In the genomic region with DNA sequence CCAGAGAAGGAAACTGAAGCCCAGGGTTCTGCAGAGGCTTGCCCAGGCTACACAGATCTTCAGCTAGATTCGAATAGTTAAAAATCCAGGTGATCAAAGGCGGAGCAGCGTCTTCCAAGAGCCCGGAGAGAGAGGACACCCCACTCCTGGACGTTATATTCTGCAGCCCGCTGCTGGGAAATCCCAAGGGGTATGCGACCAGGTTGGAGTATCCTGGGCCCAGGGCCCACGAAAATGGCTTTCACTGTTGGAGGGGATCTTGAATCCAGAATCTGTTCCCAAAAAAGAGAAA, we compare ENCODE assay signal across 18 cellular contexts.
"Had no signal": no experiment of that assay in that cellular context is flagged by ENCODE, and none has a peak within 500 bp of the region (broad histone marks: within the 10 kb centered on the region; RNA-seq: fewer than 3 reads in every experiment).

No MANE protein-coding gene starts in this region.

- H3K4me1 Mint-ChIP-seq: activated CD4-positive, alpha-beta memory T cell treated with anti-CD3 and anti-CD28 coated beads, Interleukin-2, amount 10 ng/mL, durations not matched to agents 7 days and 5 days; activated CD8-positive, alpha-beta memory T cell treated with anti-CD3 and anti-CD28 coated beads, Interleukin-2, amount 10 ng/mL, durations not matched to agents 7 days and 5 days; activated naive CD4-positive, alpha-beta T cell treated with anti-CD3 and anti-CD28 coated beads, Interleukin-2, amount 10 ng/mL, durations not matched to agents 7 days and 5 days; nephron had no signal

- H3K9me3 Mint-ChIP-seq: activated CD4-positive, alpha-beta memory T cell treated with anti-CD3 and anti-CD28 coated beads, Interleukin-2, amount 10 ng/mL, durations not matched to agents 7 days and 5 days; activated naive CD4-positive, alpha-beta T cell treated with anti-CD3 and anti-CD28 coated beads, Interleukin-2, amount 10 ng/mL, durations not matched to agents 7 days and 5 days; activated T-helper 2 cell treated with anti-CD3 and anti-CD28 coated beads, Interferon-gamma antibody, Interleukin-2, Interleukin-4, amounts not matched to agents 10 μg/mL and 5 μg/mL and 100 μg/mL, durations not matched to agents 14 hours and 24 hours and 36 hours had no signal

- H3K9me3 ChIP-seq: left lung, tibial nerve had no signal

- H3K4me3 Mint-ChIP-seq: activated CD4-positive, alpha-beta memory T cell treated with anti-CD3 and anti-CD28 coated beads, Interleukin-2, amount 10 ng/mL, durations not matched to agents 7 days and 5 days; activated CD8-positive, alpha-beta memory T cell treated with anti-CD3 and anti-CD28 coated beads, Interleukin-2, amount 10 ng/mL, durations not matched to agents 7 days and 5 days; activated naive CD4-positive, alpha-beta T cell treated with anti-CD3 and anti-CD28 coated beads, Interleukin-2, amount 10 ng/mL, durations not matched to agents 7 days and 5 days; nephron had no signal

- H3K4me1 ChIP-seq: left lung had no signal

- ATAC-seq: activated CD8-positive, alpha-beta memory T cell treated with anti-CD3 and anti-CD28 coated beads, Interleukin-2, amount 10 ng/mL, durations not matched to agents 7 days and 5 days had no signal

- H3K36me3 Mint-ChIP-seq: activated CD8-positive, alpha-beta memory T cell treated with anti-CD3 and anti-CD28 coated beads, Interleukin-2, amount 10 ng/mL, durations not matched to agents 7 days and 5 days; activated naive CD4-positive, alpha-beta T cell treated with anti-CD3 and anti-CD28 coated beads, Interleukin-2, amount 10 ng/mL, durations not matched to agents 7 days and 5 days had no signal

- H3K4me3 ChIP-seq: left lung, tibial nerve had no signal

- H3K36me3 ChIP-seq: left lung, tibial nerve, WERI-Rb-1 had no signal

- H3K27ac ChIP-seq: left lung, tibial nerve, WERI-Rb-1 had no signal

- DNase-seq: activated CD4-positive, alpha-beta memory T cell treated with anti-CD3 and anti-CD28 coated beads, Interleukin-2, amount 10 ng/mL, durations not matched to agents 7 days and 5 days; activated CD8-positive, alpha-beta memory T cell treated with anti-CD3 and anti-CD28 coated beads, Interleukin-2, amount 10 ng/mL, durations not matched to agents 7 days and 5 days; activated naive CD4-positive, alpha-beta T cell treated with anti-CD3 and anti-CD28 coated beads, Interleukin-2, amount 10 ng/mL, durations not matched to agents 7 days and 5 days; cerebellar nuclear complex; cortex of kidney; left lung; midbrain; stimulated activated CD4-positive, alpha-beta T cell treated with anti-CD3 and anti-CD28 coated beads, Interleukin-2, amount 100 ng/mL, for 24 hours; stimulated activated naive CD4-positive, alpha-beta T cell treated with Interleukin-2 at 50 U/mL for 16 hours; substantia nigra; T-helper 2 cell; WERI-Rb-1 had no signal

- H3K27ac Mint-ChIP-seq: activated CD4-positive, alpha-beta memory T cell treated with anti-CD3 and anti-CD28 coated beads, Interleukin-2, amount 10 ng/mL, durations not matched to agents 7 days and 5 days; activated CD8-positive, alpha-beta memory T cell treated with anti-CD3 and anti-CD28 coated beads, Interleukin-2, amount 10 ng/mL, durations not matched to agents 7 days and 5 days; activated naive CD4-positive, alpha-beta T cell treated with anti-CD3 and anti-CD28 coated beads, Interleukin-2, amount 10 ng/mL, durations not matched to agents 7 days and 5 days; activated T-helper 2 cell treated with anti-CD3 and anti-CD28 coated beads, Interferon-gamma antibody, Interleukin-2, Interleukin-4, amounts not matched to agents 10 μg/mL and 5 μg/mL and 100 μg/mL, durations not matched to agents 14 hours and 24 hours and 36 hours; nephron; progenitor cell of endocrine pancreas had no signal

- FAIRE-seq: bronchial epithelial cell, urothelium cell line had no signal
